ENCODE assay signal across 8 cellular contexts in genomic region chr15:75737713-75738646, GRCh38. TPM values are rescaled to one million over a fixed set of nuclear protein-coding genes. Genes with fewer than 3 reads are reported as not detected.
A peak's percentile ranks its signal among the peaks of the same experiment; 100 is the strongest.
DNase-seq lines count a peak whose midpoint lies in the region; ATAC-seq and TF ChIP-seq lines count a peak whose summit lies in the region.
"Not testable (repeated sequence)": the region's sequence is repeated elsewhere in the genome, so short reads cannot be mapped to it uniquely, and the experiment has no call there.

No MANE protein-coding gene starts in this region.

- H3K9me2 ChIP-seq in HCT116 (ENCODE audit: insufficient read depth) = not testable (repeated sequence)

- H3K36me3 Mint-ChIP-seq in activated CD8-positive, alpha-beta memory T cell treated with anti-CD3 and anti-CD28 coated beads, Interleukin-2, amount 10 ng/mL, durations not matched to agents 7 days and 5 days; type B pancreatic cell: not testable (repeated sequence)

- not testable (repeated sequence) for H3K79me2 ChIP-seq in HCT116 (ENCODE audit: insufficient read depth, low read length)

- H3K4me3 ChIP-seq in GM12875 (ENCODE audit: low read depth, low read length) (peak overlapping the region; percentile 79), HCT116 (replicated peaks in 1 of 2; ENCODE audit: low read depth in 1 of 2, low read length in 2 of 2) (peak overlapping the region; percentile 87 to 94), MG63 (peak overlapping the region; percentile 53), ectodermal cell (ENCODE audit: insufficient read depth, low read depth, low read length) (peak overlapping the region; percentile 75), iPS-20b (ENCODE audit: low read length) (peak overlapping the region; percentile 78)

- TF ChIP-seq POLR2A in HCT116 (IDR thresholded peaks at IDR 0.05; ENCODE audit: borderline replicate concordance, extremely low read depth, insufficient read depth, insufficient read length) = not testable (repeated sequence)

- H3K36me3 ChIP-seq in HCT116 (ENCODE audit: control insufficient read depth in 1 of 2, insufficient read depth in 2 of 2, low read length in 2 of 2); MG63; ectodermal cell (ENCODE audit: control insufficient read depth, insufficient read depth, low read length); iPS-20b (ENCODE audit: insufficient read depth, low read depth, low read length): not testable (repeated sequence)

- not testable (repeated sequence) for H3K27me3 ChIP-seq in HCT116 (ENCODE audit: insufficient read depth, low read length); MG63
- H3K27me3 ChIP-seq in ectodermal cell (ENCODE audit: control insufficient read depth, insufficient read depth, low read length, poor library complexity, severe bottlenecking) = peaks cover 17% of the 10 kb centered on the region
- peaks cover 23% of the 10 kb centered on the region for H3K27me3 ChIP-seq in iPS-20b (ENCODE audit: insufficient read depth, low read length)

- TF ChIP-seq RAD21 in HCT116 (IDR thresholded peaks at IDR 0.05; ENCODE audit: low read depth) = not testable (repeated sequence)

- not testable (repeated sequence) for H2AFZ ChIP-seq in HCT116 (ENCODE audit: low read depth, low read length, poor library complexity, severe bottlenecking)

- H3K9me3 Mint-ChIP-seq in activated CD8-positive, alpha-beta memory T cell treated with anti-CD3 and anti-CD28 coated beads, Interleukin-2, amount 10 ng/mL, durations not matched to agents 7 days and 5 days (ENCODE audit: low read depth); type B pancreatic cell: not testable (repeated sequence)

- H3K4me2 ChIP-seq in HCT116 (ENCODE audit: low read length) = peak overlapping the region; percentile 98

- H3K9ac ChIP-seq in HCT116 (ENCODE audit: low read length) = peak overlapping the region; percentile 84
- peak overlapping the region; percentile 65; the same call in 1 of the 2 replicates for H3K9ac ChIP-seq in iPS-20b (ENCODE audit: low read depth, low read length)

- peak overlapping the region; percentile 56; the same call in 1 of the 2 replicates for H3K27ac ChIP-seq in HCT116 (ENCODE audit: low read depth, low read length)
- not testable (repeated sequence) for H3K27ac ChIP-seq in ectodermal cell (ENCODE audit: insufficient read depth, low read depth, low read length, poor library complexity, severe bottlenecking); iPS-20b (ENCODE audit: low read length)

- TSS peak; percentile 44 for BruUV-seq in HCT116 (replicated peaks; lab: Mats Ljungman, UMichigan)

- peak overlapping the region; percentile 42 for H3K27ac Mint-ChIP-seq in activated CD8-positive, alpha-beta memory T cell treated with anti-CD3 and anti-CD28 coated beads, Interleukin-2, amount 10 ng/mL, durations not matched to agents 7 days and 5 days
- peak overlapping the region; percentile 58 for H3K27ac Mint-ChIP-seq in type B pancreatic cell

- not testable (repeated sequence) for H3K9me3 ChIP-seq in HCT116 (ENCODE audit: control insufficient read depth in 1 of 2, insufficient read depth in 1 of 2, low read depth in 1 of 2, low read length in 2 of 2); MG63; ectodermal cell (ENCODE audit: control insufficient read depth, low read length); iPS-20b (ENCODE audit: insufficient read depth, low read depth, low read length)

- peaks cover 11% of the 10 kb centered on the region for H3K4me1 Mint-ChIP-seq in activated CD8-positive, alpha-beta memory T cell treated with anti-CD3 and anti-CD28 coated beads, Interleukin-2, amount 10 ng/mL, durations not matched to agents 7 days and 5 days
- H3K4me1 Mint-ChIP-seq in type B pancreatic cell (ENCODE audit: unreplicated experiment) = peaks cover 22% of the 10 kb centered on the region

- not testable (repeated sequence) for DNase-seq in HCT116 (ENCODE audit: low read depth, low spot score); MG63; activated CD8-positive, alpha-beta memory T cell treated with anti-CD3 and anti-CD28 coated beads, Interleukin-2, amount 10 ng/mL, durations not matched to agents 7 days and 5 days; omental fat pad (ENCODE audit: low spot score); type B pancreatic cell (ENCODE audit: extremely low spot score, unreplicated experiment)

- intact Hi-C loops in HCT116 (cut with micrococcal nuclease) = not testable (repeated sequence)

- not testable (repeated sequence) for H4K20me1 ChIP-seq in HCT116 (ENCODE audit: insufficient read depth)

- 4% methylated on average over 49 of the region's 49 CpGs for WGBS in ectodermal cell, 2 experiments

- H3K4me1 ChIP-seq in HCT116 (ENCODE audit: control insufficient read depth in 1 of 2, insufficient read depth in 2 of 2, low read length in 2 of 2) = peaks cover 2 to 11% of the 10 kb centered on the region in 2 experiments; a peak in 3 of 4 replicates
- not testable (repeated sequence) for H3K4me1 ChIP-seq in ectodermal cell (ENCODE audit: control insufficient read depth, insufficient read depth, low read length); iPS-20b (ENCODE audit: insufficient read depth, low read length)

- RAD21 ChIA-PET in HCT116 (lab: Charles Lee; ENCODE audit: low non-redundant PET in 1 of 2, low total read pairs in 2 of 2, uncharacterized antibody in 2 of 2, unreplicated experiment in 2 of 2) = interaction anchor here in 1 of 2 experiments (0.6 to 0.7 kb wide), 3 partner anchors 52 to 184 kb away, joined by 3 to 5 read pairs (median 4); no protein-coding TSS in a partner anchor

- ATAC-seq in HCT116 (peak; percentile 35), omental fat pad (ENCODE audit: low FRiP score) (peak; percentile 18)
- peak; percentile 1 for ATAC-seq in activated CD8-positive, alpha-beta memory T cell treated with anti-CD3 and anti-CD28 coated beads, Interleukin-2, amount 10 ng/mL, durations not matched to agents 7 days and 5 days

- peak overlapping the region; percentile 80 for H3K4me3 Mint-ChIP-seq in activated CD8-positive, alpha-beta memory T cell treated with anti-CD3 and anti-CD28 coated beads, Interleukin-2, amount 10 ng/mL, durations not matched to agents 7 days and 5 days
- H3K4me3 Mint-ChIP-seq in type B pancreatic cell = peak overlapping the region; percentile 91

- CTCF ChIA-PET in HCT116 (lab: Charles Lee) = interaction anchor here (0.6 to 1.5 kb wide), 5 partner anchors 9 to 402 kb away, joined by 3 to 9 read pairs (median 4); a partner anchor contains a TSS
- CTCF ChIA-PET in activated CD8-positive, alpha-beta memory T cell treated with anti-CD3 and anti-CD28 coated beads, Interleukin-2, amount 10 ng/mL, durations not matched to agents 7 days and 5 days (lab: Charles Lee) = interaction anchor here (0.7 to 1.4 kb wide), 9 partner anchors 9 to 370 kb away, joined by 3 to 5 read pairs (median 3); no protein-coding TSS in a partner anchor

- POLR2A ChIA-PET in HCT116 (lab: Charles Lee) = interaction anchor here (0.6 to 1.5 kb wide), 5 partner anchors 14 to 608 kb away, joined by 3 to 7 read pairs (median 4); a partner anchor contains a TSS

- TF ChIP-seq CTCF in GM12875 (IDR thresholded peaks at IDR 0.05; ENCODE audit: borderline replicate concordance, insufficient read depth, low read depth, low read length); HCT116 (IDR thresholded peaks at IDR 0.05 in 2 of 3, conservative IDR thresholded peaks at IDR 0.05 in 1 of 3; ENCODE audit: borderline replicate concordance in 1 of 3, insufficient read depth in 1 of 3, low read depth in 2 of 3, low read length in 2 of 3); omental fat pad (IDR thresholded peaks at IDR 0.05); type B pancreatic cell (conservative IDR thresholded peaks at IDR 0.05): not testable (repeated sequence)

- peaks cover 42% of the 10 kb centered on the region for H3K27me3 Mint-ChIP-seq in activated CD8-positive, alpha-beta memory T cell treated with anti-CD3 and anti-CD28 coated beads, Interleukin-2, amount 10 ng/mL, durations not matched to agents 7 days and 5 days
- H3K27me3 Mint-ChIP-seq in type B pancreatic cell = not testable (repeated sequence)

TF ChIP-seq in HCT116, 20 proteins besides CTCF, POLR2A, EP300 and RAD21:
- TF ChIP-seq SIN3A (IDR thresholded peaks at IDR 0.05; ENCODE audit: low read depth) (0 out of 2 replicates have a peak, but pooled peaks have one; percentile 28), POLR2AphosphoS5 (IDR thresholded peaks at IDR 0.05; ENCODE audit: low read depth, low read length) (peak; percentile 82)

RNA-seq across cellular contexts. Expression of gene CSPG4, which starts 25.3 kb away (rescaled TPM):
- total RNA-seq in HCT116 (2021; ENCODE audit: unreplicated experiment) (18.1 TPM), omental fat pad (100 to 1,000 TPM in 1 of 4 donors, 10 to 100 TPM in 3; 29.9 to 144 (median 49.7) TPM), type B pancreatic cell (ENCODE audit: low replicate concordance) (0.19 and 7.3 TPM in 2 replicates)
- polyA plus RNA-seq in HCT116 (2012) = 17.8 and 20.2 TPM in 2 replicates
- total RNA-seq in MG63 (2014; rRNA removed; shearing (Covaris generic); ENCODE audit: low replicate concordance) = 13.4 and 19.6 TPM in 2 replicates
- total RNA-seq in activated CD8-positive, alpha-beta memory T cell treated with anti-CD3 and anti-CD28 coated beads, Interleukin-2, amount 10 ng/mL, durations not matched to agents 7 days and 5 days = under 1 TPM in 1 of 2 experiments, not detected in 1; 0.07 TPM
- polyA plus RNA-seq in ectodermal cell (2013, experiment 1 of 4) = 0.81 TPM
- polyA plus RNA-seq in ectodermal cell (2013, experiment 2 of 4) = 0.76 TPM
- polyA plus RNA-seq in ectodermal cell (2013, experiment 3 of 4) = 0.85 TPM
- polyA plus RNA-seq in ectodermal cell (2013, experiment 4 of 4) = 0.93 TPM
